20 cellular contexts compared by ENCODE assay signal in the genomic region with DNA sequence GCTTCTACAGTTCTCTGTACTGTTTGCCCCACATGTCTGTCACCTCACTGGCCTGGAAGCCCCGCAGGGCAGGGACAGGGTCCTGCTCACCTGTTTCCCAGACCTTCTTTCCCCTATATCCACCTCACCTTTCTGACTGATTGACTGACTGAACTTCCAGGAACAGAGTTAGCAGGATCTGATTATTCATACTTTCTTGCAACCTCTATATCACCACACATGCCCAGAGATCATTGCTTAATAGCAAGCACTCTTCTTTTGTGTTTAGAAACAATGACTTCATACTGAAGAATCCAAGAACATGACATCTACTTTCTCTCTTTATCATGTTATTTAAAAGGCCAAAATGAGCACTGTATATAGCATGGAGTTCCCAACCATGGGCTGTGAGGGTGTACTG. TPM values are rescaled to one million over a fixed set of nuclear protein-coding genes. Genes with fewer than 3 reads are reported as not detected.
A peak's percentile ranks its signal among the peaks of the same experiment; 100 is the strongest.
DNase-seq lines count a peak whose midpoint lies in the region; TF ChIP-seq lines count a peak whose summit lies in the region.
"Had no signal": no experiment of that assay in that cellular context is flagged by ENCODE, and none has a peak within 500 bp of the region (broad histone marks: within the 10 kb centered on the region; RNA-seq: fewer than 3 reads in every experiment).

No MANE protein-coding gene starts in this region.

- H3K4me1 Mint-ChIP-seq in MCF 10A (ENCODE audit: insufficient read depth, unreplicated experiment) = peaks cover 25% of the 10 kb centered on the region
- H3K4me1 Mint-ChIP-seq in activated CD4-positive, alpha-beta T cell treated with anti-CD3 and anti-CD28 coated beads, Interleukin-2, amount 10 ng/mL, durations not matched to agents 7 days and 5 days = peaks cover 33% of the 10 kb centered on the region

- no peaks in the 10 kb centered on the region for H3K36me3 ChIP-seq in breast epithelium
- peaks cover 0 to 58% (median 0%) of the 10 kb centered on the region in 3 donors for H3K36me3 ChIP-seq in tibial nerve
- peaks cover 10 to 74% (median 70%) of the 10 kb centered on the region in 4 donors for H3K36me3 ChIP-seq in stomach
- H3K36me3 ChIP-seq: colonic mucosa had no signal

- H3K36me3 Mint-ChIP-seq in MCF 10A (ENCODE audit: insufficient read depth, unreplicated experiment) = peaks cover 59% of the 10 kb centered on the region
- peaks cover 65% of the 10 kb centered on the region for H3K36me3 Mint-ChIP-seq in activated CD4-positive, alpha-beta T cell treated with anti-CD3 and anti-CD28 coated beads, Interleukin-2, amount 10 ng/mL, durations not matched to agents 7 days and 5 days (ENCODE audit: low read depth)

- WGBS in tibial nerve, 2 donors = 90 to 96% methylated on average over 1 of the region's 1 CpG
- 94 to 100% (median 100%) methylated on average over 1 of the region's 1 CpG for WGBS in stomach, 5 donors

- BruUV-seq in MCF 10A (replicated peaks; lab: Mats Ljungman, UMichigan) = no TSS peak

- H3K4me1 ChIP-seq in breast epithelium (peaks cover 0 to 12% of the 10 kb centered on the region in 2 donors), tibial nerve (peaks cover 6 to 34% (median 21%) of the 10 kb centered on the region in 4 donors), stomach (peaks cover 4 to 30% (median 23%) of the 10 kb centered on the region in 4 donors)
- H3K4me1 ChIP-seq: A549, colonic mucosa had no signal

- no peaks in the 10 kb centered on the region for H3K9me3 ChIP-seq in breast epithelium
- H3K9me3 ChIP-seq in tibial nerve = no peaks in the 10 kb centered on the region
- H3K9me3 ChIP-seq in stomach = no peaks in the 10 kb centered on the region
- H3K9me3 ChIP-seq: A549, colonic mucosa, mucosa of descending colon, upper lobe of right lung had no signal

- DNase-seq in MCF 10A (ENCODE audit: unreplicated experiment) (peak; percentile 12), breast epithelium (ENCODE audit: low spot score in 2 of 2) (no peak), cardiac fibroblast (ENCODE audit: low read depth in 2 of 2) (peak; percentile 58 to 84), kidney tubule cell (ENCODE audit: low spot score) (peak; percentile 47), tibial nerve (ENCODE audit: low spot score in 2 of 2) (no peak), stomach (no peak)
- DNase-seq in activated CD4-positive, alpha-beta T cell treated with anti-CD3 and anti-CD28 coated beads, Interleukin-2, amount 10 ng/mL, durations not matched to agents 7 days and 5 days = no peak
- no peak for DNase-seq in stimulated activated CD4-positive, alpha-beta T cell treated with anti-CD3 and anti-CD28 coated beads, Interleukin-2, amount 100 ng/mL, for 48 hours
- DNase-seq: activated CD8-positive, alpha-beta memory T cell treated with anti-CD3 and anti-CD28 coated beads for 24 hours; anterior cingulate cortex; colonic mucosa; mucosa of descending colon; NCI-H2227 treated with DMSO at 0.1 percent for 48 hours; occipital lobe; stimulated activated naive B cell treated with anti-CD40 and anti-IgM and Interleukin-4, amounts not matched to agents 10 μg/mL and 1 μg/mL and 100 μg/mL, for 72 hours; upper lobe of right lung had no signal

- H3K27ac ChIP-seq in breast epithelium = peak overlapping the region in 1 of 2 donors; percentile 61
- H3K27ac ChIP-seq in tibial nerve = peak overlapping the region in 1 of 4 donors; percentile 16
- no peak overlapping the region for H3K27ac ChIP-seq in stomach
- H3K27ac ChIP-seq: A549, colonic mucosa, HL-60 had no signal

- no peaks in the 10 kb centered on the region for H3K9me3 Mint-ChIP-seq in MCF 10A (ENCODE audit: unreplicated experiment)
- peaks cover 7% of the 10 kb centered on the region for H3K9me3 Mint-ChIP-seq in activated CD4-positive, alpha-beta T cell treated with anti-CD3 and anti-CD28 coated beads, Interleukin-2, amount 10 ng/mL, durations not matched to agents 7 days and 5 days

- POLR2A ChIA-PET in MCF 10A (lab: Yijun Ruan, JAX) = interaction anchor here (1.2 kb wide), 1 partner anchor 13 kb away, joined by 4 read pairs; no protein-coding TSS in a partner anchor
- POLR2A ChIA-PET in activated CD4-positive, alpha-beta T cell treated with anti-CD3 and anti-CD28 coated beads, Interleukin-2, amount 10 ng/mL, durations not matched to agents 7 days and 5 days (lab: Charles Lee) = no interaction called here

- TF ChIP-seq EP300 in tibial nerve (IDR thresholded peaks at IDR 0.05) (no peak), stomach (IDR thresholded peaks at IDR 0.05) (no peak)

- no peak for TF ChIP-seq CTCF in MCF 10A (IDR thresholded peaks at IDR 0.05; ENCODE audit: unreplicated experiment)
- no peak for TF ChIP-seq CTCF in breast epithelium (IDR thresholded peaks at IDR 0.05)
- no peak for TF ChIP-seq CTCF in cardiac fibroblast (IDR thresholded peaks at IDR 0.05; ENCODE audit: low read depth, low read length)
- TF ChIP-seq CTCF in tibial nerve (IDR thresholded peaks at IDR 0.05) = no peak
- TF ChIP-seq CTCF in stomach (IDR thresholded peaks at IDR 0.05) = no peak

- H3K27me3 Mint-ChIP-seq in MCF 10A (ENCODE audit: insufficient read depth, unreplicated experiment) = no peaks in the 10 kb centered on the region
- no peaks in the 10 kb centered on the region for H3K27me3 Mint-ChIP-seq in activated CD4-positive, alpha-beta T cell treated with anti-CD3 and anti-CD28 coated beads, Interleukin-2, amount 10 ng/mL, durations not matched to agents 7 days and 5 days
- H3K27me3 Mint-ChIP-seq: stimulated activated naive B cell treated with anti-CD40 and anti-IgM and Interleukin-4, amounts not matched to agents 10 μg/mL and 1 μg/mL and 100 μg/mL, for 72 hours had no signal

- H3K27ac Mint-ChIP-seq in MCF 10A (ENCODE audit: low read depth, unreplicated experiment) = no peak overlapping the region
- no peak overlapping the region for H3K27ac Mint-ChIP-seq in activated CD4-positive, alpha-beta T cell treated with anti-CD3 and anti-CD28 coated beads, Interleukin-2, amount 10 ng/mL, durations not matched to agents 7 days and 5 days
- H3K27ac Mint-ChIP-seq: stimulated activated naive B cell treated with anti-CD40 and anti-IgM and Interleukin-4, amounts not matched to agents 10 μg/mL and 1 μg/mL and 100 μg/mL, for 72 hours had no signal

- TF ChIP-seq POLR2A in breast epithelium (IDR thresholded peaks at IDR 0.05) (no peak), tibial nerve (IDR thresholded peaks at IDR 0.05) (no peak), stomach (IDR thresholded peaks at IDR 0.05) (no peak)

- no peak overlapping the region for H3K4me3 Mint-ChIP-seq in MCF 10A (ENCODE audit: unreplicated experiment)
- no peak overlapping the region for H3K4me3 Mint-ChIP-seq in activated CD4-positive, alpha-beta T cell treated with anti-CD3 and anti-CD28 coated beads, Interleukin-2, amount 10 ng/mL, durations not matched to agents 7 days and 5 days
- H3K4me3 Mint-ChIP-seq: stimulated activated naive B cell treated with anti-CD40 and anti-IgM and Interleukin-4, amounts not matched to agents 10 μg/mL and 1 μg/mL and 100 μg/mL, for 72 hours had no signal

- CTCF ChIA-PET in MCF 10A (lab: Yijun Ruan, JAX) = no interaction called here
- CTCF ChIA-PET in activated CD4-positive, alpha-beta T cell treated with anti-CD3 and anti-CD28 coated beads, Interleukin-2, amount 10 ng/mL, durations not matched to agents 7 days and 5 days (lab: Charles Lee) = no interaction called here

- H3K4me3 ChIP-seq in breast epithelium (no peak overlapping the region), cardiac fibroblast (replicated peaks in 1 of 2; ENCODE audit: low read depth in 2 of 2, low read length in 2 of 2) (no peak overlapping the region), tibial nerve (no peak overlapping the region), stomach (no peak overlapping the region)
- H3K4me3 ChIP-seq: A549, colonic mucosa, GM12878, mucosa of descending colon, upper lobe of right lung had no signal

- H3K27me3 ChIP-seq in breast epithelium (no peaks in the 10 kb centered on the region), tibial nerve (no peaks in the 10 kb centered on the region), stomach (no peaks in the 10 kb centered on the region)
- H3K27me3 ChIP-seq: colonic mucosa, upper lobe of right lung had no signal

- intact Hi-C loops in MCF 10A (cut with micrococcal nuclease) = no loop called here
- intact Hi-C loops in breast epithelium (cut with DNase I; ENCODE audit: low total_unique reads) = no loop called here
- intact Hi-C loops in stomach (cut with DNase I; ENCODE audit: low total_unique reads) = no loop called here

RNA-seq across cellular contexts. Expression of a gene that starts 18.0 kb away (rescaled TPM):
- not detected in 2 replicates for total RNA-seq in MCF 10A (2022)
- 100 to 1,000 TPM in 1 of 3 donors, 10 to 100 TPM in 2; 18.3 to 479 (median 55.7) TPM for total RNA-seq in breast epithelium
- under 1 TPM; 0.30 to 0.37 TPM for total RNA-seq in activated CD4-positive, alpha-beta T cell treated with anti-CD3 and anti-CD28 coated beads, Interleukin-2, amount 10 ng/mL, durations not matched to agents 7 days and 5 days
- 100 to 1,000 TPM; 137 to 819 (median 340) TPM for total RNA-seq in tibial nerve
- total RNA-seq in stomach = 100 to 1,000 TPM in 1 of 5 donors, 10 to 100 TPM in 2, not detected in 2; 25.4 to 199 (median 73.6) TPM
- polyA plus RNA-seq in stomach = 10 to 100 TPM; 16.7 to 29.7 (median 24.0) TPM
- total RNA-seq: kidney epithelial cell had no signal
- polyA plus RNA-seq: A549, GM12878 had no signal

RNA-seq across cellular contexts. Expression of a gene that starts 32.1 kb away (rescaled TPM):
- total RNA-seq in MCF 10A (2022) (59.7 and 73.3 TPM in 2 replicates), breast epithelium (10 to 100 TPM; 39.0 to 54.9 (median 43.0) TPM), tibial nerve (10 to 100 TPM; 48.3 to 67.7 (median 64.2) TPM), stomach (10 to 100 TPM; 29.5 to 57.4 (median 45.5) TPM)
- total RNA-seq in activated CD4-positive, alpha-beta T cell treated with anti-CD3 and anti-CD28 coated beads, Interleukin-2, amount 10 ng/mL, durations not matched to agents 7 days and 5 days = 10 to 100 TPM; 35.8 to 40.2 TPM
- polyA plus RNA-seq in stomach = 10 to 100 TPM; 34.9 to 46.2 (median 39.7) TPM

RNA-seq across cellular contexts. Expression of a gene that starts 32.1 kb away (rescaled TPM):
- total RNA-seq in MCF 10A (2022) = 37.7 and 40.1 TPM in 2 replicates
- total RNA-seq in breast epithelium = 100 to 1,000 TPM in 1 of 3 donors, 10 to 100 TPM in 2; 69.5 to 120 (median 71.9) TPM
- 10 to 100 TPM; 47.5 to 50.7 TPM for total RNA-seq in activated CD4-positive, alpha-beta T cell treated with anti-CD3 and anti-CD28 coated beads, Interleukin-2, amount 10 ng/mL, durations not matched to agents 7 days and 5 days
- total RNA-seq in tibial nerve = 100 to 1,000 TPM in 3 of 4 donors, 10 to 100 TPM in 1; 98.4 to 139 (median 117) TPM
- 100 to 1,000 TPM in 1 of 5 donors, 10 to 100 TPM in 4; 77.2 to 140 (median 78.8) TPM for total RNA-seq in stomach
- 10 to 100 TPM; 29.8 to 60.2 (median 33.7) TPM for polyA plus RNA-seq in stomach

Comparison
In these comparisons a context has a peak if more than half of its experiments do, and no peak if none do; other contexts are left out.
1. DNase-seq: peak in MCF 10A (single experiment), cardiac fibroblast (2 of 2) and kidney tubule cell (single experiment); none in breast epithelium (0 of 2), activated CD4-positive, alpha-beta T cell treated with anti-CD3 and anti-CD28 coated beads, Interleukin-2, amount 10 ng/mL, durations not matched to agents 7 days and 5 days (single experiment), stimulated activated CD4-positive, alpha-beta T cell treated with anti-CD3 and anti-CD28 coated beads, Interleukin-2, amount 100 ng/mL, for 48 hours (0 of 2), tibial nerve (0 of 2) and stomach (single experiment).